ENCODE assay signal across 13 cellular contexts in the genomic region with DNA sequence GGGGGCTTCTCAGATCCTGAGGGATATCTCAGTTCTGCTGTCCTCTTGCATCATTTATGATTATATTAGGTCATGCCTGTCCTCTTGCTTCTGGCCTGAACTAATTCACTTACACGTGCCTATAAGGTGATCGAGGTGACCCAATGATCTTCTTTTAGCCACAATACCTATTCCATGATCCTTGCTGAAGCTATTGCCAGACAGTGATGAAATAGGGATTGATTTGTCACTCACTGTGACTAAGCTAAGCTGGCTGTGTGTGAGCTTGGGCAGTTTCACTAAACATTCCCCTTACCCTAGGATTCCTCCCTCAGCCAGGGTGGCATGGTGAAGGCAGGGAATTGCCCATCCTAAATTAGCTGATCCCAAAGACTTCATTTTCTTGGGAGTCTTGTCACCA. TPM values are rescaled to one million over a fixed set of nuclear protein-coding genes. Genes with fewer than 3 reads are reported as not detected.
A peak's percentile ranks its signal among the peaks of the same experiment; 100 is the strongest.
DNase-seq lines count a peak whose midpoint lies in the region; ATAC-seq and TF ChIP-seq lines count a peak whose summit lies in the region.
"Had no signal": no experiment of that assay in that cellular context is flagged by ENCODE, and none has a peak within 500 bp of the region (broad histone marks: within the 10 kb centered on the region; RNA-seq: fewer than 3 reads in every experiment).

No MANE protein-coding gene starts in this region.

- H3K36me3 Mint-ChIP-seq in MCF 10A (ENCODE audit: insufficient read depth, unreplicated experiment) (peaks cover 7% of the 10 kb centered on the region), nephron progenitor cell (ENCODE audit: low read depth) (peaks cover 93% of the 10 kb centered on the region)

- POLR2A ChIA-PET in MCF 10A (lab: Yijun Ruan, JAX) = interaction anchor here (0.8 to 1.0 kb wide), 2 partner anchors 15 to 16 kb away, joined by 3 to 4 read pairs; no protein-coding TSS in a partner anchor

- H3K4me3 Mint-ChIP-seq in MCF 10A (ENCODE audit: unreplicated experiment) (no peak overlapping the region), nephron progenitor cell (no peak overlapping the region)
- H3K4me3 Mint-ChIP-seq: activated CD8-positive, alpha-beta T cell treated with anti-CD3 and anti-CD28 coated beads for 36 hours had no signal

- H3K9me3 Mint-ChIP-seq in MCF 10A (ENCODE audit: unreplicated experiment) (no peaks in the 10 kb centered on the region), nephron progenitor cell (peaks cover 33% of the 10 kb centered on the region)
- H3K9me3 Mint-ChIP-seq: activated CD8-positive, alpha-beta T cell treated with anti-CD3 and anti-CD28 coated beads for 36 hours had no signal

- TF ChIP-seq CTCF in MCF 10A (IDR thresholded peaks at IDR 0.05; ENCODE audit: unreplicated experiment) = no peak
- no peak for TF ChIP-seq CTCF in breast epithelium (IDR thresholded peaks at IDR 0.05)
- no peak for TF ChIP-seq CTCF in nephron progenitor cell (IDR thresholded peaks at IDR 0.05)

- H3K9me3 ChIP-seq in breast epithelium (no peaks in the 10 kb centered on the region), adipocyte (ENCODE audit: control insufficient read depth, low read length) (no peaks in the 10 kb centered on the region), subcutaneous abdominal adipose tissue (ENCODE audit: control insufficient read depth in 5 of 5, low read length in 5 of 5) (no peaks in the 10 kb centered on the region)
- H3K9me3 ChIP-seq: esophagus muscularis mucosa, spleen had no signal

- H3K4me3 ChIP-seq in breast epithelium (no peak overlapping the region), adipocyte (ENCODE audit: low read length) (no peak overlapping the region), subcutaneous abdominal adipose tissue (ENCODE audit: low read depth in 1 of 5, low read length in 5 of 5) (no peak overlapping the region)
- H3K4me3 ChIP-seq: esophagus muscularis mucosa, spleen had no signal

- H3K27me3 ChIP-seq in breast epithelium (no peaks in the 10 kb centered on the region), adipocyte (replicated peaks; ENCODE audit: control insufficient read depth, insufficient read depth, low read length) (no peaks in the 10 kb centered on the region), subcutaneous abdominal adipose tissue (ENCODE audit: control insufficient read depth in 5 of 5, insufficient read depth in 4 of 5, low read length in 5 of 5) (no peaks in the 10 kb centered on the region)
- H3K27me3 ChIP-seq: esophagus muscularis mucosa, spleen had no signal

- peaks cover 13% of the 10 kb centered on the region for H3K4me1 Mint-ChIP-seq in MCF 10A (ENCODE audit: insufficient read depth, unreplicated experiment)
- peaks cover 9% of the 10 kb centered on the region for H3K4me1 Mint-ChIP-seq in nephron progenitor cell

- CTCF ChIA-PET in MCF 10A (lab: Yijun Ruan, JAX) = interaction anchor here (0.9 to 1.8 kb wide), 3 partner anchors 10 to 484 kb away, joined by 3 to 15 read pairs (median 4); no protein-coding TSS in a partner anchor

- intact Hi-C loops in MCF 10A (cut with micrococcal nuclease) (no loop called here), breast epithelium (cut with DNase I; ENCODE audit: low total_unique reads) (no loop called here), left ventricle myocardium superior (cut with micrococcal nuclease) (no loop called here)

- H3K9ac ChIP-seq in adipocyte (ENCODE audit: low read length) = no peak overlapping the region
- H3K9ac ChIP-seq in subcutaneous abdominal adipose tissue (ENCODE audit: low read length in 5 of 5) = peak overlapping the region in 2 of 5 donors; percentile 34 to 39

- H3K27me3 Mint-ChIP-seq in MCF 10A (ENCODE audit: insufficient read depth, unreplicated experiment) = no peaks in the 10 kb centered on the region
- H3K27me3 Mint-ChIP-seq in nephron progenitor cell (ENCODE audit: low read depth, poor library complexity) = no peaks in the 10 kb centered on the region
- H3K27me3 Mint-ChIP-seq: activated CD8-positive, alpha-beta T cell treated with anti-CD3 and anti-CD28 coated beads for 36 hours had no signal

- H3K27ac Mint-ChIP-seq in MCF 10A (ENCODE audit: low read depth, unreplicated experiment) (no peak overlapping the region), nephron progenitor cell (no peak overlapping the region)
- H3K27ac Mint-ChIP-seq: activated CD8-positive, alpha-beta T cell treated with anti-CD3 and anti-CD28 coated beads for 36 hours had no signal

- H3K27ac ChIP-seq in breast epithelium (no peak overlapping the region), subcutaneous abdominal adipose tissue (ENCODE audit: low read depth, low read length) (peak overlapping the region; percentile 80)
- H3K27ac ChIP-seq: esophagus muscularis mucosa, spleen had no signal

- no TSS peak for BruUV-seq in MCF 10A (replicated peaks; lab: Mats Ljungman, UMichigan)

- H3K36me3 ChIP-seq in breast epithelium (no peaks in the 10 kb centered on the region), adipocyte (ENCODE audit: control insufficient read depth, insufficient read depth, low read length, severe bottlenecking) (peaks cover 30% of the 10 kb centered on the region), subcutaneous abdominal adipose tissue (ENCODE audit: control insufficient read depth in 5 of 5, insufficient read depth in 5 of 5, low read length in 5 of 5) (peaks cover 6 to 22% (median 14%) of the 10 kb centered on the region in 5 donors)

- H3K4me1 ChIP-seq in breast epithelium (peaks cover 0 to 6% of the 10 kb centered on the region in 2 donors), adipocyte (ENCODE audit: control insufficient read depth, insufficient read depth, low read length) (peaks cover 35% of the 10 kb centered on the region), subcutaneous abdominal adipose tissue (ENCODE audit: control insufficient read depth in 5 of 5, insufficient read depth in 5 of 5, low read length in 5 of 5) (peaks cover 0 to 42% (median 19%) of the 10 kb centered on the region in 5 donors)
- H3K4me1 ChIP-seq: spleen had no signal

- peak; percentile 67 for ATAC-seq in left ventricle myocardium superior
- ATAC-seq: activated CD8-positive, alpha-beta T cell treated with anti-CD3 and anti-CD28 coated beads for 36 hours had no signal

- no peak for TF ChIP-seq POLR2A in breast epithelium (IDR thresholded peaks at IDR 0.05)

- DNase-seq in MCF 10A (ENCODE audit: unreplicated experiment) = peak; percentile 63
- DNase-seq in breast epithelium (ENCODE audit: low spot score in 2 of 2) = no peak
- peak; percentile 51 for DNase-seq in adipocyte (ENCODE audit: low read depth)
- DNase-seq in left ventricle myocardium superior = no peak
- no peak for DNase-seq in pons (ENCODE audit: low spot score)
- DNase-seq in kidney glomerular epithelial cell (lab: John Stamatoyannopoulos, UW) = no peak
- no peak for DNase-seq in nephron progenitor cell
- DNase-seq: activated CD8-positive, alpha-beta T cell treated with anti-CD3 and anti-CD28 coated beads for 36 hours; cerebellar nuclear complex; NCI-H345; spleen had no signal

RNA-seq across cellular contexts. Expression of gene HADH, which starts 19.0 kb away (rescaled TPM):
- 19.2 and 26.2 TPM in 2 replicates for total RNA-seq in MCF 10A (2022)
- total RNA-seq in breast epithelium = 100 to 1,000 TPM in 1 of 3 donors, 10 to 100 TPM in 2; 48.8 to 152 (median 77.7) TPM
- total RNA-seq in left ventricle myocardium superior = 252 TPM

Comparison
In these comparisons a context has a peak if more than half of its experiments do, and no peak if none do; other contexts are left out.
1. DNase-seq: peak in MCF 10A (single experiment) and adipocyte (single experiment); none in breast epithelium (0 of 2), left ventricle myocardium superior (single experiment), pons (single experiment), kidney glomerular epithelial cell (single experiment) and nephron progenitor cell (single experiment).